Comparison of ENCODE assay signal across 8 cellular contexts in genomic region chr14:105398726-105399440, GRCh38. TPM values are rescaled to one million over a fixed set of nuclear protein-coding genes. Genes with fewer than 3 reads are reported as not detected.
DNase-seq lines count a peak whose midpoint lies in the region; ATAC-seq and TF ChIP-seq lines count a peak whose summit lies in the region.

No MANE protein-coding gene starts in this region.

- ATAC-seq in GM18520 (IDR thresholded peaks at IDR 0.05; ENCODE audit: unreplicated experiment) (peak; percentile 21), HG03135 (IDR thresholded peaks at IDR 0.05; ENCODE audit: unreplicated experiment) (peak; percentile 42), right lobe of liver (peak; percentile 37 to 47 (median 42))

- no peaks in the 10 kb centered on the region for H3K27me3 ChIP-seq in right lobe of liver
- H3K27me3 ChIP-seq in tibial nerve = no peaks in the 10 kb centered on the region

- peak overlapping the region; percentile 84 for H3K4me3 ChIP-seq in AG10803 (ENCODE audit: low read length)
- peak overlapping the region; percentile 71 to 94 (median 84) for H3K4me3 ChIP-seq in right lobe of liver
- peak overlapping the region; percentile 61 to 100 (median 93) for H3K4me3 ChIP-seq in tibial nerve

- intact Hi-C loops in right lobe of liver (cut with DNase I) = no loop called here

- WGBS in right lobe of liver (ENCODE audit: insufficient coverage, low coverage, low lambda C conversion rate, missing lambda C conversion rate) = 3% methylated on average over 6 of the region's 40 CpGs
- 33 to 45% methylated on average over 13 to 25 of the region's 40 CpGs for WGBS in tibial nerve, 2 donors

- H3K27ac ChIP-seq in right lobe of liver (peak overlapping the region; percentile 69 to 83 (median 82)), tibial nerve (peak overlapping the region; percentile 64 to 95 (median 86))

- TF ChIP-seq EP300 in tibial nerve (IDR thresholded peaks at IDR 0.05) = no peak

- H3K9me3 ChIP-seq in right lobe of liver = no peaks in the 10 kb centered on the region
- peaks cover 0 to 15% (median 0%) of the 10 kb centered on the region in 4 donors for H3K9me3 ChIP-seq in tibial nerve

- peaks cover 0 to 6% (median 0%) of the 10 kb centered on the region in 4 donors for H3K4me1 ChIP-seq in right lobe of liver
- H3K4me1 ChIP-seq in tibial nerve = peaks cover 0 to 28% (median 12%) of the 10 kb centered on the region in 4 donors

- TF ChIP-seq POLR2A in right lobe of liver (IDR thresholded peaks at IDR 0.05) (no peak), tibial nerve (IDR thresholded peaks at IDR 0.05) (no peak)

- H3K36me3 ChIP-seq in right lobe of liver (peaks cover 0 to 3% (median 0%) of the 10 kb centered on the region in 4 donors), tibial nerve (peaks cover 0 to 50% (median 10%) of the 10 kb centered on the region in 3 donors)

- TF ChIP-seq CTCF in AG10803 (conservative IDR thresholded peaks at IDR 0.05; ENCODE audit: low read length) (no peak), right lobe of liver (IDR thresholded peaks at IDR 0.05) (no peak), tibial nerve (IDR thresholded peaks at IDR 0.05) (no peak)

- DNase-seq in AG10803 (ENCODE audit: low read depth) = peak; percentile 22
- peak; percentile 51 for DNase-seq in RKO (ENCODE audit: low spot score)
- peak; percentile 20 for DNase-seq in cerebellum (ENCODE audit: low spot score)
- DNase-seq in right lobe of liver = no peak
- no peak for DNase-seq in tibial nerve (ENCODE audit: low spot score in 2 of 2)
- no peak for DNase-seq in DMS153 (lab: John Stamatoyannopoulos, UW)

RNA-seq across cellular contexts. Expression of gene TEX22, which starts 0.5 kb away (rescaled TPM):
- total RNA-seq in cerebellum (1.4 TPM), right lobe of liver (under 1 TPM in 3 of 6 experiments, not detected in 3; 0.07 to 0.44 (median 0.35) TPM), tibial nerve (1 to 10 TPM in 2 of 4 donors, under 1 TPM in 2; 0.84 to 1.3 (median 1.0) TPM)

RNA-seq across cellular contexts. Expression of gene MTA1, which starts 20.7 kb away (rescaled TPM):
- 58.1 TPM for total RNA-seq in cerebellum
- total RNA-seq in right lobe of liver = 10 to 100 TPM; 18.6 to 45.1 (median 29.2) TPM
- 100 to 1,000 TPM in 1 of 4 donors, 10 to 100 TPM in 3; 67.5 to 213 (median 95.3) TPM for total RNA-seq in tibial nerve

Comparison
In these comparisons a context has a peak if more than half of its experiments do, and no peak if none do; other contexts are left out.
1. DNase-seq: peak in AG10803 (single experiment), RKO (single experiment) and cerebellum (single experiment); none in right lobe of liver (0 of 3), tibial nerve (0 of 2) and DMS153 (single experiment).
2. Peak in every context shown above with its lines, with median percentiles within 50 percentile points of each other: H3K4me3 ChIP-seq and ATAC-seq.